In genomic region chr1:119367332-119368124, GRCh38 we compare ENCODE assay signal across 8 cellular contexts. TPM values are rescaled to one million over a fixed set of nuclear protein-coding genes. Genes with fewer than 3 reads are reported as not detected.
DNase-seq lines count a peak whose midpoint lies in the region; ATAC-seq and TF ChIP-seq lines count a peak whose summit lies in the region.

No MANE protein-coding gene starts in this region.

- intact Hi-C loops in Panc1 (cut with micrococcal nuclease; ENCODE audit: unreplicated experiment), result loop anchor here (5.0 kb wide), 2 partner anchors 90 to 1215 kb away; no protein-coding TSS in a partner anchor

- no peak overlapping the region for H2AFZ ChIP-seq in GM23248

- no peak overlapping the region for H3K9ac ChIP-seq in GM23248

- BruUV-seq in Panc1 (replicated peaks; lab: Mats Ljungman, UMichigan), result no TSS peak

- POLR2A ChIA-PET in Panc1 (lab: Charles Lee), result no interaction called here

- peaks cover 9% of the 10 kb centered on the region; the same call in 1 of the 2 replicates for H3K27me3 ChIP-seq in GM23248 (replicated peaks; ENCODE audit: insufficient read depth)
- H3K27me3 ChIP-seq in Panc1 (ENCODE audit: control insufficient read depth, insufficient read depth, low read length), result peaks cover 12% of the 10 kb centered on the region

- ATAC-seq in Panc1 (peak; percentile 75; the same call in 1 of the 2 replicates), HG03280 (IDR thresholded peaks at IDR 0.05; ENCODE audit: unreplicated experiment) (no peak)

- H3K4me3 ChIP-seq in GM23248 (no peak overlapping the region), Panc1 (ENCODE audit: low read depth in 2 of 2, low read length in 2 of 2) (no peak overlapping the region), fibroblast of pulmonary artery (replicated peaks; ENCODE audit: low read depth, low read length) (no peak overlapping the region)

- CTCF ChIA-PET in Panc1 (lab: Charles Lee), result interaction anchor here (1.4 kb wide), 1 partner anchor 92 kb away, joined by 4 read pairs; no protein-coding TSS in a partner anchor

- H3K4me1 ChIP-seq in GM23248 (ENCODE audit: insufficient read depth) (peaks cover 8% of the 10 kb centered on the region), Panc1 (ENCODE audit: control insufficient read depth, insufficient read depth, low read length) (no peaks in the 10 kb centered on the region)

- DNase-seq in Ammon's horn (ENCODE audit: low spot score), result peak; percentile 21
- peak; percentile 80 for DNase-seq in GM23248
- DNase-seq in Panc1 (ENCODE audit: low read depth, low spot score), result peak; percentile 30
- DNase-seq in fibroblast of pulmonary artery (ENCODE audit: low read depth), result peak; percentile 66
- DNase-seq in renal cortical epithelial cell (ENCODE audit: low read depth), result peak; percentile 42
- no peak for DNase-seq in activated naive CD4-positive, alpha-beta T cell treated with anti-CD3 and anti-CD28 coated beads, Interleukin-2, amount 50 U/mL, for 16 hours
- no peak for DNase-seq in activated CD4-positive, CD25-positive, alpha-beta regulatory T cell treated with anti-CD3 and anti-CD28 coated beads, Interleukin-2, amount 50 U/mL, for 72 hours

- H3K4me2 ChIP-seq in GM23248 (ENCODE audit: unreplicated experiment), result no peak overlapping the region

- no peaks in the 10 kb centered on the region for H3F3A ChIP-seq in GM23248 (ENCODE audit: insufficient read depth)

- no peaks in the 10 kb centered on the region for H4K20me1 ChIP-seq in GM23248 (ENCODE audit: insufficient read depth)

- H3K36me3 ChIP-seq in GM23248 (ENCODE audit: low read depth) (no peaks in the 10 kb centered on the region), Panc1 (ENCODE audit: control insufficient read depth, insufficient read depth, low read length) (no peaks in the 10 kb centered on the region)

- 36 to 42% methylated on average over 13 of the region's 13 CpGs for WGBS in GM23248 (ENCODE audit: low coverage in 1 of 2, low lambda C conversion rate in 2 of 2, missing lambda C conversion rate in 2 of 2), 2 experiments

- H3K27ac ChIP-seq in GM23248, result no peak overlapping the region
- no peak overlapping the region for H3K27ac ChIP-seq in Panc1 (ENCODE audit: low read length)

- no peaks in the 10 kb centered on the region for H3K79me2 ChIP-seq in GM23248 (ENCODE audit: insufficient read depth)

- H3K9me2 ChIP-seq in GM23248 (ENCODE audit: insufficient read depth), result no peaks in the 10 kb centered on the region

- peak; percentile 93 for TF ChIP-seq CTCF in Panc1 (IDR thresholded peaks at IDR 0.05)
- peak; percentile 98 for TF ChIP-seq CTCF in fibroblast of pulmonary artery (IDR thresholded peaks at IDR 0.05; ENCODE audit: low read length, missing control alignments)

- H3K9me3 ChIP-seq in GM23248 (ENCODE audit: low read depth) (no peaks in the 10 kb centered on the region), Panc1 (ENCODE audit: control insufficient read depth, insufficient read depth, low read depth, low read length) (no peaks in the 10 kb centered on the region)

- in situ Hi-C loops in GM23248 (cut with MboI), result loop anchor here (10.0 kb wide), 1 partner anchor 83 kb away; no protein-coding TSS in a partner anchor
- in situ Hi-C loops in Panc1 (cut with HindIII; ENCODE audit: low pct_unique_long_range_greater_than_20kb, low sequenced_read_pairs), result no loop called here

RNA-seq across cellular contexts. Expression of gene HAO2, which starts 1.1 kb away (rescaled TPM):
- not detected in 2 replicates for total RNA-seq in GM23248 (2014; rRNA removed; shearing (Covaris generic))
- not detected in 2 replicates for polyA plus RNA-seq in GM23248 (2016; fragmentation: Nextera tagmentation; extraction: Ambion mirVana)
- total RNA-seq in Panc1 (2021; ENCODE audit: unreplicated experiment), result not detected
- polyA plus RNA-seq in Panc1 (2012; ENCODE audit: insufficient read length), result not detected
- not detected in 2 replicates for total RNA-seq in renal cortical epithelial cell

RNA-seq across cellular contexts. Expression of gene HSD3B2, which starts 47.4 kb away (rescaled TPM):
- not detected in 2 replicates for total RNA-seq in GM23248 (2014; rRNA removed; shearing (Covaris generic))
- not detected in 2 replicates for polyA plus RNA-seq in GM23248 (2016; fragmentation: Nextera tagmentation; extraction: Ambion mirVana)
- total RNA-seq in Panc1 (2021; ENCODE audit: unreplicated experiment) (1.2 TPM), renal cortical epithelial cell (not detected in 2 replicates)
- polyA plus RNA-seq in Panc1 (2012; ENCODE audit: insufficient read length), result not detected

Comparison
In these comparisons a context has a peak if more than half of its experiments do, and no peak if none do; other contexts are left out.
1. DNase-seq: peak in Ammon's horn (single experiment), GM23248 (single experiment), Panc1 (single experiment), fibroblast of pulmonary artery (single experiment) and renal cortical epithelial cell (single experiment); none in activated naive CD4-positive, alpha-beta T cell treated with anti-CD3 and anti-CD28 coated beads, Interleukin-2, amount 50 U/mL, for 16 hours (single experiment) and activated CD4-positive, CD25-positive, alpha-beta regulatory T cell treated with anti-CD3 and anti-CD28 coated beads, Interleukin-2, amount 50 U/mL, for 72 hours (single experiment).